In the genomic region with DNA sequence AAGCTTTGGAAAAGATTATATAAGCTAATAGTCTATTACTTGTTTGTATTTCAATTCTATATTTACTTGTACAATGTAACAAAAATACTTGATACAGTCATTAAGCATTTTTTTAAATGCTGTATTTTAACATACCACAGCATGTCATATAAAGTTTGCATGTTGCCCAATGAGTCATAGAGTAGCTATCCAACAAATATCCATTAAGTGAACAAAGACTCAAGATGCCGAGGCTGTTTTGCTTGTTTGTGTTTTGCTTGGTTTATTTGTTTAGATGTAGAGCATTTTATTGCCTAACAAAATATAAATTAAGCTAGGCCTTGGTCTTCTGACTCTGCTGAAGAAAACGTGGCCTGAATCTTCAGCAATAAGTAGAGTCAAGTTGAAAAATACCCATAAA, we compare ENCODE assay signal across 19 cellular contexts.
"Had no signal": no experiment of that assay in that cellular context is flagged by ENCODE, and none has a peak within 500 bp of the region (broad histone marks: within the 10 kb centered on the region; RNA-seq: fewer than 3 reads in every experiment).

No MANE protein-coding gene starts in this region.

- H3K27ac ChIP-seq: body of pancreas, epithelial cell of prostate, lower lobe of right lung, prostate gland, suprapubic skin had no signal

- H3K4me1 ChIP-seq: body of pancreas, lower lobe of right lung, prostate gland, suprapubic skin had no signal

- H3K36me3 Mint-ChIP-seq: activated naive CD4-positive, alpha-beta T cell treated with anti-CD3 and anti-CD28 coated beads, Interleukin-2, amount 50 U/mL, for 24 hours had no signal

- DNase-seq: activated CD4-positive, alpha-beta memory T cell treated with anti-CD3 and anti-CD28 coated beads, Interleukin-2, amount 10 ng/mL, durations not matched to agents 7 days and 5 days; activated CD4-positive, alpha-beta T cell treated with anti-CD3 and anti-CD28 coated beads for 36 hours; activated effector memory CD4-positive, alpha-beta T cell treated with anti-CD3 and anti-CD28 coated beads, Interleukin-2, amount 50 U/mL, for 16 hours; activated T-cell treated with anti-CD3 and anti-CD28 coated beads, Interleukin-2, amount 50 U/mL, for 48 hours; amniotic stem cell; body of pancreas; effector memory CD4-positive, alpha-beta T cell; left colon; lower lobe of right lung; midbrain; T-helper 17 cell had no signal

- H3K4me3 ChIP-seq: body of pancreas, lower lobe of right lung, prostate gland, suprapubic skin had no signal

- H3K4me3 Mint-ChIP-seq: activated CD4-positive, alpha-beta memory T cell treated with anti-CD3 and anti-CD28 coated beads, Interleukin-2, amount 10 ng/mL, durations not matched to agents 7 days and 5 days; activated CD4-positive, alpha-beta T cell treated with anti-CD3 and anti-CD28 coated beads for 36 hours; activated naive CD4-positive, alpha-beta T cell treated with anti-CD3 and anti-CD28 coated beads, Interleukin-2, amount 50 U/mL, for 24 hours; central memory CD8-positive, alpha-beta T cell; dendritic cell treated with granulocyte-macrophage colony-stimulating factor and Interleukin-4, amounts not matched to agents 40 ng/mL and 50 ng/mL, for 4 days; neural crest cell; stimulated activated naive CD8-positive, alpha-beta T cell treated with anti-CD3 and anti-CD28 coated beads, Interleukin-15, Interleukin-2, amounts not matched to agents 100 ng/mL and 50 ng/mL, for 24 hours; T-helper 17 cell had no signal

- H3K27me3 Mint-ChIP-seq: activated CD4-positive, alpha-beta memory T cell treated with anti-CD3 and anti-CD28 coated beads, Interleukin-2, amount 10 ng/mL, durations not matched to agents 7 days and 5 days; activated CD4-positive, alpha-beta T cell treated with anti-CD3 and anti-CD28 coated beads for 36 hours; activated naive CD4-positive, alpha-beta T cell treated with anti-CD3 and anti-CD28 coated beads, Interleukin-2, amount 50 U/mL, for 24 hours; central memory CD8-positive, alpha-beta T cell; dendritic cell treated with granulocyte-macrophage colony-stimulating factor and Interleukin-4, amounts not matched to agents 40 ng/mL and 50 ng/mL, for 4 days; stimulated activated naive CD8-positive, alpha-beta T cell treated with anti-CD3 and anti-CD28 coated beads, Interleukin-15, Interleukin-2, amounts not matched to agents 100 ng/mL and 50 ng/mL, for 24 hours; T-helper 17 cell had no signal

- H3K4me1 Mint-ChIP-seq: activated CD4-positive, alpha-beta memory T cell treated with anti-CD3 and anti-CD28 coated beads, Interleukin-2, amount 10 ng/mL, durations not matched to agents 7 days and 5 days; activated CD4-positive, alpha-beta T cell treated with anti-CD3 and anti-CD28 coated beads for 36 hours; activated naive CD4-positive, alpha-beta T cell treated with anti-CD3 and anti-CD28 coated beads, Interleukin-2, amount 50 U/mL, for 24 hours; central memory CD8-positive, alpha-beta T cell; T-helper 17 cell had no signal

- H3K9me3 Mint-ChIP-seq: dendritic cell treated with granulocyte-macrophage colony-stimulating factor and Interleukin-4, amounts not matched to agents 40 ng/mL and 50 ng/mL, for 4 days; neural crest cell had no signal

- H3K27me3 ChIP-seq: body of pancreas, suprapubic skin had no signal

- H3K9me3 ChIP-seq: body of pancreas, lower lobe of right lung, prostate gland, suprapubic skin had no signal

- H3K27ac Mint-ChIP-seq: activated CD4-positive, alpha-beta memory T cell treated with anti-CD3 and anti-CD28 coated beads, Interleukin-2, amount 10 ng/mL, durations not matched to agents 7 days and 5 days; activated CD4-positive, alpha-beta T cell treated with anti-CD3 and anti-CD28 coated beads for 36 hours; activated naive CD4-positive, alpha-beta T cell treated with anti-CD3 and anti-CD28 coated beads, Interleukin-2, amount 50 U/mL, for 24 hours; dendritic cell treated with granulocyte-macrophage colony-stimulating factor and Interleukin-4, amounts not matched to agents 40 ng/mL and 50 ng/mL, for 4 days; stimulated activated naive CD8-positive, alpha-beta T cell treated with anti-CD3 and anti-CD28 coated beads, Interleukin-15, Interleukin-2, amounts not matched to agents 100 ng/mL and 50 ng/mL, for 24 hours; T-helper 17 cell had no signal

- H3K36me3 ChIP-seq: lower lobe of right lung, prostate gland, suprapubic skin had no signal
